In the genomic region with DNA sequence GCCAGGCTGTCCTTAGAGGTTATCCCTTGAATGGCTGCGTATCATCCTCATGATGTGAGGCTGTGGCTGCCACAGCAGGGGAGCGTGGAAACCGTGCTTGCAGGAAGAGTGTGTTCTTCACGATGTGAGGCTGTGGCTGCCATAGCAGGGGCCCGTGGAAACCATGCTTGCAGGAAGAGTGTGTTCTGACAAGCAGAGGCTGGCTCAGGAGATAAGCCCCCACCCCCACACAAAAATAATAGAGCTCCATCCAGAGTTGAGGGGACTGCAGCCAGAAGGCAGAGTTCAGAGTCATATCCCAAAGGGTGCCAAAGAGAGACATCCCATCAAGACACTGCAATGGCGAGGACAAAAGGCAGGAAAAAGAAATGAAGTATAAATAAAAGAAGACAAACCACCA, we compare ENCODE assay signal across 8 cellular contexts.
"Had no signal": no experiment of that assay in that cellular context is flagged by ENCODE, and none has a peak within 500 bp of the region (broad histone marks: within the 10 kb centered on the region; RNA-seq: fewer than 3 reads in every experiment).

No MANE protein-coding gene starts in this region.

- DNase-seq: GOT3, H9, HCEC 1CT, KG1 had no signal

- H3K27ac Mint-ChIP-seq: IgD-negative memory B cell had no signal

- H3K4me3 Mint-ChIP-seq: H9, IgD-negative memory B cell had no signal

- ATAC-seq: HepG2 had no signal

- H3K9me3 Mint-ChIP-seq: IgD-negative memory B cell had no signal

- H3K27ac ChIP-seq: HL-60 had no signal

- FAIRE-seq: H54, HepG2 had no signal

- H3K4me1 Mint-ChIP-seq: IgD-negative memory B cell had no signal
